Comparison of ENCODE assay signal across 1 cellular context in the genomic region with DNA sequence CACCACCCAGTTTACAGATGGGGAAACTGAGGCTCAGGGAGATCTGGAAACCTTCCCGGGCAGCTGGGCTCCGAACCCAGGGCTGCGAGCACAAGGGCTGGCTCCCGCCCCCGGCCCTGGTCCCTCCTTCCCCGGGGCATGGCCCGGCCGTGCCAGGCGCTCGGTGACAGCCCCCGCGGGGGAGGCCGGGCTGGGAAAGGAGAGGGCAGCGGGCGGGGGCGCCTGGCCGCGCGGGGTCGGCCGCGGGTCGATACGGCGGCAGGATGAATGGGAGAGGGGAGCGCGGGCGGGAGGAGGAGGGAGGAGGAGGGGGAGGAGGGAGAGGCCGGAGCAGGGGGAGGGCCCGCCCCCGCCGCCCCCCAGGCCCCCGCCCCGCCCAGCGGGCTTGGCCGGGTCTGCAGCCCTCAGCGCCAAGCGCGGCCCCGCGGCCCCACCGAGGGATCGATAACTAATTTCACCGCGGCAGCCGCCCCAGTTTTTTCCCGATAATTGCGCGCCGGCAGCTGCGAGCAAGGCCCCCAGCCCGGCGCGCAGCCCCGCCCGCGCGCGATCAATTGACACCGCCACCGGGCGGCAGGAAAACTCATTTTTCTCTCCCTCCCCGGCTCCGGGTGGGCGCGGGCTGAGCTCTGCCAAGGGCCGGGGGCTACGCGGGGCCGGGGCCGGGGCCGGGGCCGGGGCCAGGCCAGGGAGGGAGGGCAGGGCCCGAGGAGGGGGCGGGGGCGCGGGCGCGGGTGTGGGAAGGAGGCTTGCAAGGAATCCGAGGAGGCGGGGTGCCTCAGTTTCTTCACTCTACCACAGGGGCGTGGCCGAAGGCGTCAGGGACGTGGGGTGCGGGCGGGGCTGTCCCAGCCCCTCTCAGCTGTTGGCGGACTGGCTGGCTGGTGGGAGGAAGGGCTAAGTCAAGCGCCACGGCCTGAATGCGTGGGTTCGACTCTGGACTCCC.
TF ChIP-seq lines count a peak whose summit lies in the region.

No MANE protein-coding gene starts in this region.

TF ChIP-seq in GM12878, 131 proteins besides CTCF, POLR2A, EP300 and RAD21:
- TF ChIP-seq NFXL1 (IDR thresholded peaks at IDR 0.05; ENCODE audit: borderline replicate concordance) (peak; percentile 81), SMC3 (IDR thresholded peaks at IDR 0.05; ENCODE audit: borderline replicate concordance, low read length) (no peak), SUZ12 (IDR thresholded peaks at IDR 0.05; ENCODE audit: unreplicated experiment) (peak; percentile 80)
